In the genomic region with DNA sequence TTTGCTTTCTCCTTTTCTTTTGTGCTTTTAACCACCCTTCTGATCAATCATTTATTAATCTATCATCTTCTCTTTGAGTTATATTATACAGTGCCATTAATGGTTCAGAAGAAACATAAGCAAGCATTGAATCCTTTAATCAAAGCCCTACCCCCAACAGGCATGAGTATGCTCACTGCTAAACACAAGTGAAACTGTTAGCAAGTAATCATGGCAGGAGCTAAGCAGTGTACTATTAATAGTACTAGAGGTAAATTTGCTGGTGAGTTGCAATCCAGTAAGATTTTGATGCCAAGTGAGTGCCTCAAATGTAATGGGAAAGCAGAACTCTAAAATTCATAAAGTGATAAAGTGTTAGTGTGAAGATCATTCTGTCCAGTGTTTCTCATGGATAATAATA, we compare ENCODE assay signal across 9 cellular contexts. TPM values are rescaled to one million over a fixed set of nuclear protein-coding genes. Genes with fewer than 3 reads are reported as not detected.
DNase-seq lines count a peak whose midpoint lies in the region; ATAC-seq and TF ChIP-seq lines count a peak whose summit lies in the region.
"Had no signal": no experiment of that assay in that cellular context is flagged by ENCODE, and none has a peak within 500 bp of the region (broad histone marks: within the 10 kb centered on the region; RNA-seq: fewer than 3 reads in every experiment).

No MANE protein-coding gene starts in this region.

- peak overlapping the region; percentile 22 for H3K27ac Mint-ChIP-seq in activated CD8-positive, alpha-beta memory T cell treated with anti-CD3 and anti-CD28 coated beads, Interleukin-2, amount 10 ng/mL, durations not matched to agents 7 days and 5 days

- no peaks in the 10 kb centered on the region for H3K27me3 ChIP-seq in thyroid gland
- H3K27me3 ChIP-seq: adrenal gland had no signal

- H3K4me3 ChIP-seq in choroid plexus epithelial cell (ENCODE audit: low read depth, low read length) (no peak overlapping the region), thyroid gland (replicated peaks in 1 of 3) (no peak overlapping the region)
- H3K4me3 ChIP-seq: adrenal gland had no signal

- intact Hi-C loops in thyroid gland (cut with DNase I) = no loop called here

- H3K4me1 ChIP-seq in thyroid gland = peaks cover 47 to 65% of the 10 kb centered on the region in 2 donors

- H3K27ac ChIP-seq in thyroid gland = peak overlapping the region; percentile 54 to 83 (median 73)
- H3K27ac ChIP-seq: adrenal gland had no signal

- no peak for TF ChIP-seq CTCF in choroid plexus epithelial cell (conservative IDR thresholded peaks at IDR 0.05; ENCODE audit: low read depth, low read length)
- no peak for TF ChIP-seq CTCF in thyroid gland (IDR thresholded peaks at IDR 0.05)

- H3K9me3 ChIP-seq in thyroid gland = no peaks in the 10 kb centered on the region
- H3K9me3 ChIP-seq: adrenal gland had no signal

- H3K36me3 Mint-ChIP-seq in activated CD8-positive, alpha-beta memory T cell treated with anti-CD3 and anti-CD28 coated beads, Interleukin-2, amount 10 ng/mL, durations not matched to agents 7 days and 5 days = peaks cover 30% of the 10 kb centered on the region

- peak; percentile 59 for ATAC-seq in activated CD8-positive, alpha-beta memory T cell treated with anti-CD3 and anti-CD28 coated beads, Interleukin-2, amount 10 ng/mL, durations not matched to agents 7 days and 5 days
- peak; percentile 58 for ATAC-seq in HG03097 (IDR thresholded peaks at IDR 0.05; ENCODE audit: low FRiP score, unreplicated experiment)

- H3K27me3 Mint-ChIP-seq in activated CD8-positive, alpha-beta memory T cell treated with anti-CD3 and anti-CD28 coated beads, Interleukin-2, amount 10 ng/mL, durations not matched to agents 7 days and 5 days = no peaks in the 10 kb centered on the region

- TF ChIP-seq POLR2A in thyroid gland (IDR thresholded peaks at IDR 0.05) = no peak

- no peak for DNase-seq in activated CD8-positive, alpha-beta memory T cell treated with anti-CD3 and anti-CD28 coated beads, Interleukin-2, amount 10 ng/mL, durations not matched to agents 7 days and 5 days
- no peak for DNase-seq in activated CD8-positive, alpha-beta memory T cell treated with anti-CD3 and anti-CD28 coated beads for 24 hours
- DNase-seq in choroid plexus epithelial cell (ENCODE audit: low read depth) (peak; percentile 24), thyroid gland (no peak), GM19238 (ENCODE audit: insufficient read length, low spot score) (no peak), EL (no peak), SW 1271 (lab: John Stamatoyannopoulos, UW) (no peak)
- DNase-seq: adrenal gland had no signal

- CTCF ChIA-PET in activated CD8-positive, alpha-beta memory T cell treated with anti-CD3 and anti-CD28 coated beads, Interleukin-2, amount 10 ng/mL, durations not matched to agents 7 days and 5 days (lab: Charles Lee) = interaction anchor here (0.8 to 3.4 kb wide), 7 partner anchors 9 to 83 kb away, joined by 3 to 12 read pairs (median 3); no protein-coding TSS in a partner anchor

- no peak overlapping the region for H3K4me3 Mint-ChIP-seq in activated CD8-positive, alpha-beta memory T cell treated with anti-CD3 and anti-CD28 coated beads, Interleukin-2, amount 10 ng/mL, durations not matched to agents 7 days and 5 days

- H3K9me3 Mint-ChIP-seq in activated CD8-positive, alpha-beta memory T cell treated with anti-CD3 and anti-CD28 coated beads, Interleukin-2, amount 10 ng/mL, durations not matched to agents 7 days and 5 days (ENCODE audit: low read depth) = no peaks in the 10 kb centered on the region

- H3K4me1 Mint-ChIP-seq in activated CD8-positive, alpha-beta memory T cell treated with anti-CD3 and anti-CD28 coated beads, Interleukin-2, amount 10 ng/mL, durations not matched to agents 7 days and 5 days = peaks cover 65% of the 10 kb centered on the region

- no peaks in the 10 kb centered on the region for H3K36me3 ChIP-seq in thyroid gland
- H3K36me3 ChIP-seq: adrenal gland had no signal

RNA-seq across cellular contexts. Expression of a gene that starts 57.2 kb away (rescaled TPM):
- 10 to 100 TPM; 12.3 to 17.1 TPM for total RNA-seq in activated CD8-positive, alpha-beta memory T cell treated with anti-CD3 and anti-CD28 coated beads, Interleukin-2, amount 10 ng/mL, durations not matched to agents 7 days and 5 days
- total RNA-seq in thyroid gland = 10 to 100 TPM; 48.9 to 75.8 (median 63.2) TPM
